In genomic region chr19:6414033-6414643, GRCh38 we compare ENCODE assay signal across 23 cellular contexts. TPM values are rescaled to one million over a fixed set of nuclear protein-coding genes. Genes with fewer than 3 reads are reported as not detected.
A peak's percentile ranks its signal among the peaks of the same experiment; 100 is the strongest.
DNase-seq lines count a peak whose midpoint lies in the region; ATAC-seq, FAIRE-seq and TF ChIP-seq lines count a peak whose summit lies in the region.
"Had no signal": no experiment of that assay in that cellular context is flagged by ENCODE, and none has a peak within 500 bp of the region (broad histone marks: within the 10 kb centered on the region; RNA-seq: fewer than 3 reads in every experiment).

No MANE protein-coding gene starts in this region.

- ATAC-seq in heart left ventricle (no peak), aorta (ENCODE audit: low FRiP score) (no peak)
- no peak for ATAC-seq in activated CD8-positive, alpha-beta memory T cell treated with anti-CD3 and anti-CD28 coated beads, Interleukin-2, amount 10 ng/mL, durations not matched to agents 7 days and 5 days
- ATAC-seq: foreskin keratinocyte, left colon had no signal

- no peak overlapping the region for H2AFZ ChIP-seq in H1 (ENCODE audit: low read length)

- H2BK20ac ChIP-seq in H1 (ENCODE audit: low read length), result no peak overlapping the region

- no peak for DNase-seq in left ventricle myocardium inferior
- DNase-seq in heart left ventricle, result no peak
- peak in 1 of 2 experiments; percentile 63 for DNase-seq in H1 (ENCODE audit: low read depth in 1 of 2, low spot score in 2 of 2)
- no peak for DNase-seq in activated CD4-positive, alpha-beta T cell treated with anti-CD3 and anti-CD28 coated beads for 1 hour
- no peak for DNase-seq in aorta
- DNase-seq in activated CD8-positive, alpha-beta memory T cell treated with anti-CD3 and anti-CD28 coated beads, Interleukin-2, amount 10 ng/mL, durations not matched to agents 7 days and 5 days, result no peak
- no peak for DNase-seq in osteocyte (ENCODE audit: extremely low spot score, unreplicated experiment)
- DNase-seq: ACHN; activated CD8-positive, alpha-beta memory T cell treated with anti-CD3 and anti-CD28 coated beads, Interleukin-2, amount 50 U/mL, for 48 hours; C1 segment of cervical spinal cord; Calu3; foreskin keratinocyte; left colon; MV-4-11; NCI-H187; NCI-H345; NCI-H82; stimulated activated CD4-positive, alpha-beta T cell treated with anti-CD3 and anti-CD28 coated beads, Interleukin-12 subunit alpha, Interleukin-12 subunit beta, amount 100 ng/mL, for 4 hours had no signal

- no peak overlapping the region for H2BK120ac ChIP-seq in H1 (replicated peaks; ENCODE audit: low read depth, low read length)

- FAIRE-seq in H1 (lab: Jason Lieb, UNC), result no peak

- H3K36me3 ChIP-seq in left ventricle myocardium inferior (peaks cover 52% of the 10 kb centered on the region), heart left ventricle (peaks cover 0 to 60% (median 56%) of the 10 kb centered on the region in 9 donors), H1 (ENCODE audit: control insufficient read depth in 2 of 4, insufficient read depth in 4 of 4, low read length in 3 of 4) (peaks cover 28 to 59% (median 47%) of the 10 kb centered on the region in 4 experiments), aorta (ENCODE audit: control insufficient read depth in 1 of 2, insufficient read depth in 2 of 2, low read length in 1 of 2) (peaks cover 0 to 20% of the 10 kb centered on the region in 2 donors)

- CTCF ChIA-PET in H1 (lab: Charles Lee; ENCODE audit: partially characterized antibody), result no interaction called here
- CTCF ChIA-PET in activated CD8-positive, alpha-beta memory T cell treated with anti-CD3 and anti-CD28 coated beads, Interleukin-2, amount 10 ng/mL, durations not matched to agents 7 days and 5 days (lab: Charles Lee), result no interaction called here

- no peak overlapping the region for H3K4me3 Mint-ChIP-seq in nephron
- no peak overlapping the region for H3K4me3 Mint-ChIP-seq in activated CD8-positive, alpha-beta memory T cell treated with anti-CD3 and anti-CD28 coated beads, Interleukin-2, amount 10 ng/mL, durations not matched to agents 7 days and 5 days
- H3K4me3 Mint-ChIP-seq in osteocyte (ENCODE audit: unreplicated experiment), result no peak overlapping the region
- H3K4me3 Mint-ChIP-seq: dendritic cell treated with granulocyte-macrophage colony-stimulating factor and Interleukin-4, amounts not matched to agents 40 ng/mL and 50 ng/mL, for 4 days had no signal

- H3K36me3 Mint-ChIP-seq in nephron (ENCODE audit: low read depth) (peaks cover 32% of the 10 kb centered on the region), osteocyte (ENCODE audit: unreplicated experiment) (peaks cover 23% of the 10 kb centered on the region)
- peaks cover 21% of the 10 kb centered on the region for H3K36me3 Mint-ChIP-seq in activated CD8-positive, alpha-beta memory T cell treated with anti-CD3 and anti-CD28 coated beads, Interleukin-2, amount 10 ng/mL, durations not matched to agents 7 days and 5 days

- H2AK5ac ChIP-seq in H1 (ENCODE audit: low read depth, low read length), result no peak overlapping the region

- H3K27ac Mint-ChIP-seq in nephron (peak overlapping the region; percentile 66 to 94 (median 89)), osteocyte (ENCODE audit: unreplicated experiment) (no peak overlapping the region)
- no peak overlapping the region for H3K27ac Mint-ChIP-seq in activated CD8-positive, alpha-beta memory T cell treated with anti-CD3 and anti-CD28 coated beads, Interleukin-2, amount 10 ng/mL, durations not matched to agents 7 days and 5 days
- H3K27ac Mint-ChIP-seq: dendritic cell treated with granulocyte-macrophage colony-stimulating factor and Interleukin-4, amounts not matched to agents 40 ng/mL and 50 ng/mL, for 4 days had no signal

- no peak overlapping the region for H3K23ac ChIP-seq in H1 (ENCODE audit: insufficient read length)

- H4K8ac ChIP-seq in H1 (ENCODE audit: extremely low read depth, insufficient read depth, low read length), result no peak overlapping the region

- H4K5ac ChIP-seq in H1 (ENCODE audit: insufficient read length, low read depth, low read length), result no peak overlapping the region

- H3K4me2 ChIP-seq in H1 (ENCODE audit: insufficient read depth in 1 of 2, low read depth in 2 of 2, low read length in 2 of 2), result no peak overlapping the region
- H3K4me2 ChIP-seq: KMS-11 had no signal

- H3K79me2 ChIP-seq in H1 (ENCODE audit: control insufficient read depth in 1 of 2, insufficient read depth in 2 of 2, low read length in 2 of 2), result peaks cover 0 to 18% of the 10 kb centered on the region in 2 experiments; a peak in 2 of 4 replicates

- H3K9ac ChIP-seq in H1 (replicated peaks in 1 of 4; ENCODE audit: extremely low read depth in 1 of 4, low read depth in 3 of 4, low read length in 3 of 4), result no peak overlapping the region
- H3K9ac ChIP-seq: KMS-11 had no signal

- H4K20me1 ChIP-seq in H1 (replicated peaks in 1 of 2; ENCODE audit: control insufficient read depth in 1 of 2, insufficient read depth in 2 of 2, low read length in 2 of 2), result peaks cover 10 to 33% of the 10 kb centered on the region in 2 experiments

- H2BK5ac ChIP-seq in H1 (ENCODE audit: low read depth, low read length), result peak overlapping the region; percentile 13; the same call in 1 of the 2 replicates

- TF ChIP-seq RAD21 in H1 (IDR thresholded peaks at IDR 0.05 in 1 of 2, conservative IDR thresholded peaks at IDR 0.05 in 1 of 2; ENCODE audit: low read depth in 2 of 2, low read length in 2 of 2), result peak; percentile 28 to 34; a peak in 2 of 4 replicates

- peaks cover 19% of the 10 kb centered on the region for H3K4me1 ChIP-seq in left ventricle myocardium inferior
- H3K4me1 ChIP-seq in heart left ventricle, result peaks cover 0 to 12% (median 1%) of the 10 kb centered on the region in 12 donors
- H3K4me1 ChIP-seq in H1 (replicated peaks in 1 of 4; ENCODE audit: control insufficient read depth in 3 of 4, insufficient read depth in 4 of 4, low read length in 3 of 4), result peaks cover 0 to 12% (median 6%) of the 10 kb centered on the region in 4 experiments; a peak in 6 of 7 replicates
- no peaks in the 10 kb centered on the region for H3K4me1 ChIP-seq in aorta (ENCODE audit: control insufficient read depth in 1 of 2, insufficient read depth in 2 of 2, low read length in 2 of 2)
- H3K4me1 ChIP-seq: foreskin keratinocyte had no signal

- H3K9me3 ChIP-seq in left ventricle myocardium inferior (replicated peaks) (no peaks in the 10 kb centered on the region), heart left ventricle (no peaks in the 10 kb centered on the region), H1 (ENCODE audit: insufficient read depth in 2 of 2, low read depth in 1 of 2, low read length in 1 of 2) (no peaks in the 10 kb centered on the region), aorta (ENCODE audit: control insufficient read depth, low read length) (no peaks in the 10 kb centered on the region)

- peaks cover 10% of the 10 kb centered on the region for H3K79me1 ChIP-seq in H1 (ENCODE audit: low read depth, low read length)

- no peaks in the 10 kb centered on the region for H3K27me3 Mint-ChIP-seq in nephron (ENCODE audit: low read depth)
- no peaks in the 10 kb centered on the region for H3K27me3 Mint-ChIP-seq in activated CD8-positive, alpha-beta memory T cell treated with anti-CD3 and anti-CD28 coated beads, Interleukin-2, amount 10 ng/mL, durations not matched to agents 7 days and 5 days
- no peaks in the 10 kb centered on the region for H3K27me3 Mint-ChIP-seq in osteocyte (ENCODE audit: unreplicated experiment)
- H3K27me3 Mint-ChIP-seq: dendritic cell treated with granulocyte-macrophage colony-stimulating factor and Interleukin-4, amounts not matched to agents 40 ng/mL and 50 ng/mL, for 4 days had no signal

- intact Hi-C loops in left ventricle myocardium inferior (cut with micrococcal nuclease), result no loop called here
- intact Hi-C loops in heart left ventricle (cut with DNase I), result loop anchor here in 1 of 10 donors (10.0 kb wide), 1 partner anchor 209 kb away; no protein-coding TSS in a partner anchor
- intact Hi-C loops in aorta (cut with DNase I), result no loop called here

- H3K18ac ChIP-seq in H1 (ENCODE audit: extremely low read depth, low read length), result no peak overlapping the region; the same call in 1 of the 2 replicates

- H2BK15ac ChIP-seq in H1 (ENCODE audit: low read length), result no peak overlapping the region

- H3K4ac ChIP-seq in H1 (replicated peaks; ENCODE audit: insufficient read length, low read depth, low read length), result no peak overlapping the region

- POLR2A ChIA-PET in H1 (lab: Charles Lee; ENCODE audit: partially characterized antibody), result interaction anchor here (1.0 to 1.6 kb wide), 4 partner anchors 9 to 16 kb away, joined by 3 to 4 read pairs (median 4); partner anchors contain the start of gene KHSRP

- H3K56ac ChIP-seq in H1 (replicated peaks; ENCODE audit: insufficient read length, low read depth, low read length), result no peak overlapping the region

- H3K9me3 Mint-ChIP-seq in nephron (no peaks in the 10 kb centered on the region), osteocyte (ENCODE audit: unreplicated experiment) (no peaks in the 10 kb centered on the region)
- no peaks in the 10 kb centered on the region for H3K9me3 Mint-ChIP-seq in activated CD8-positive, alpha-beta memory T cell treated with anti-CD3 and anti-CD28 coated beads, Interleukin-2, amount 10 ng/mL, durations not matched to agents 7 days and 5 days (ENCODE audit: low read depth)
- H3K9me3 Mint-ChIP-seq: dendritic cell treated with granulocyte-macrophage colony-stimulating factor and Interleukin-4, amounts not matched to agents 40 ng/mL and 50 ng/mL, for 4 days had no signal

- TF ChIP-seq POLR2A in heart left ventricle (IDR thresholded peaks at IDR 0.05) (no peak), H1 (IDR thresholded peaks at IDR 0.05; ENCODE audit: control extremely low read depth in 1 of 2, low read depth in 2 of 2, low read length in 2 of 2) (no peak)

- H3K27ac ChIP-seq in left ventricle myocardium inferior (replicated peaks), result peak overlapping the region; percentile 30
- peak overlapping the region in 1 of 12 donors; percentile 38 for H3K27ac ChIP-seq in heart left ventricle
- no peak overlapping the region for H3K27ac ChIP-seq in H1 (ENCODE audit: low read depth, low read length)
- H3K27ac ChIP-seq in aorta (ENCODE audit: low read depth in 1 of 2, low read length in 2 of 2), result no peak overlapping the region
- H3K27ac ChIP-seq: epithelial cell of prostate, foreskin keratinocyte, KMS-11 had no signal

- no peak overlapping the region for H4K91ac ChIP-seq in H1 (replicated peaks; ENCODE audit: insufficient read length, low read length)

- no peak for TF ChIP-seq CTCF in left ventricle myocardium inferior (IDR thresholded peaks at IDR 0.05; ENCODE audit: borderline replicate concordance)
- no peak for TF ChIP-seq CTCF in heart left ventricle (IDR thresholded peaks at IDR 0.05)
- peak in 2 of 3 experiments; percentile 9 to 25; a peak in 2 of 4 replicates for TF ChIP-seq CTCF in H1 (IDR thresholded peaks at IDR 0.05; ENCODE audit: control extremely low read depth in 1 of 3, insufficient read depth in 1 of 3, low read depth in 1 of 3, low read length in 3 of 3)
- no peak for TF ChIP-seq CTCF in nephron (IDR thresholded peaks at IDR 0.05; ENCODE audit: unreplicated experiment in 3 of 3)
- TF ChIP-seq CTCF in osteocyte (IDR thresholded peaks at IDR 0.05), result no peak

- TF ChIP-seq EP300 in H1 (IDR thresholded peaks at IDR 0.05; ENCODE audit: borderline replicate concordance in 1 of 2, low read depth in 2 of 2, low read length in 2 of 2), result no peak

- H2BK12ac ChIP-seq in H1 (ENCODE audit: low read depth, low read length), result no peak overlapping the region

- H3K14ac ChIP-seq in H1 (ENCODE audit: insufficient read length), result no peak overlapping the region

- no peaks in the 10 kb centered on the region for H3K27me3 ChIP-seq in left ventricle myocardium inferior (ENCODE audit: low read depth)
- no peaks in the 10 kb centered on the region for H3K27me3 ChIP-seq in heart left ventricle
- H3K27me3 ChIP-seq in H1 (replicated peaks in 1 of 4; ENCODE audit: control insufficient read depth in 3 of 4, extremely low read depth in 1 of 4, insufficient read depth in 3 of 4, low read length in 3 of 4), result no peaks in the 10 kb centered on the region
- H3K27me3 ChIP-seq in aorta (ENCODE audit: control insufficient read depth in 1 of 2, insufficient read depth in 2 of 2, low read length in 1 of 2), result no peaks in the 10 kb centered on the region
- H3K27me3 ChIP-seq: foreskin keratinocyte had no signal

- no peaks in the 10 kb centered on the region for H3K23me2 ChIP-seq in H1 (ENCODE audit: low read depth, low read length)

- WGBS in heart left ventricle, 4 donors, result 76 to 79% (median 78%) methylated on average over 34 of the region's 34 CpGs
- WGBS in H1 (ENCODE audit: extremely low coverage in 1 of 2, insufficient coverage in 1 of 2, insufficient read length in 1 of 2, insufficient replicate concordance in 2 of 2, low coverage in 1 of 2, low lambda C conversion rate in 2 of 2, missing lambda C conversion rate in 1 of 2), 2 experiments, result 89% methylated on average over 18 of the region's 34 CpGs; no CpG with 5 or more reads in 1 of the 2 experiments
- 74 to 77% methylated on average over 31 to 34 of the region's 34 CpGs for WGBS in aorta, 2 donors

- H3K4me3 ChIP-seq in left ventricle myocardium inferior (no peak overlapping the region), heart left ventricle (no peak overlapping the region), H1 (ENCODE audit: extremely low read depth in 1 of 4, insufficient read depth in 2 of 4, low read depth in 3 of 4, low read length in 4 of 4) (no peak overlapping the region), aorta (ENCODE audit: low read length in 2 of 2) (no peak overlapping the region)

- H3K4me1 Mint-ChIP-seq in nephron (peaks cover 14% of the 10 kb centered on the region), osteocyte (ENCODE audit: unreplicated experiment) (no peaks in the 10 kb centered on the region)
- H3K4me1 Mint-ChIP-seq in activated CD8-positive, alpha-beta memory T cell treated with anti-CD3 and anti-CD28 coated beads, Interleukin-2, amount 10 ng/mL, durations not matched to agents 7 days and 5 days, result no peaks in the 10 kb centered on the region

RNA-seq across cellular contexts. Expression of gene KHSRP, which starts 10.5 kb away (rescaled TPM):
- total RNA-seq in left ventricle myocardium inferior (81.9 TPM), heart left ventricle (100 to 1,000 TPM in 2 of 9 donors, 10 to 100 TPM in 7; 58.2 to 122 (median 89.3) TPM), aorta (100 to 1,000 TPM; 137 to 151 TPM), osteocyte (240 and 241 TPM in 2 replicates)
- polyA plus RNA-seq in heart left ventricle (100 to 1,000 TPM in 1 of 2 donors, 10 to 100 TPM in 1; 53.9 to 118 TPM), H1 (2011; rRNA removed) (143 and 235 TPM in 2 replicates), aorta (10 to 100 TPM; 69.7 to 81.1 TPM)
- total RNA-seq in H1 (2021; fragmentation: NEBNext Ultra II Directional; extraction: Animal tissue kit (Norgen Biotek cat#: 25700)), result 573 and 582 TPM in 2 replicates
- polyA plus RNA-seq in H1 (2011; cell fraction: cytosol; rRNA removed), result 164 TPM
- 312 TPM for polyA plus RNA-seq in H1 (2011; cell fraction: nucleus; rRNA removed)
- 535 to 570 TPM (median 550 TPM) in 4 replicates for polyA plus RNA-seq in H1 (2012, experiment 1 of 2)
- 371 TPM for polyA plus RNA-seq in H1 (2012, experiment 2 of 2)
- polyA plus RNA-seq in H1 (2013, experiment 1 of 2), result 276 TPM
- polyA plus RNA-seq in H1 (2013, experiment 2 of 2), result 265 TPM
- 157 and 182 TPM in 2 replicates for polyA minus RNA-seq in H1 (2011; rRNA and poly(A)+ RNA removed)
- 249 TPM for polyA minus RNA-seq in H1 (2011; cell fraction: cytosol; rRNA and poly(A)+ RNA removed)
- 152 TPM for polyA minus RNA-seq in H1 (2011; cell fraction: nucleus; rRNA and poly(A)+ RNA removed)
- total RNA-seq in activated CD8-positive, alpha-beta memory T cell treated with anti-CD3 and anti-CD28 coated beads, Interleukin-2, amount 10 ng/mL, durations not matched to agents 7 days and 5 days, result 100 to 1,000 TPM; 341 to 364 TPM

RNA-seq across cellular contexts. Expression of gene SLC25A41, which starts 19.4 kb away (rescaled TPM):
- total RNA-seq in left ventricle myocardium inferior, result 0.16 TPM
- under 1 TPM in 7 of 9 donors, not detected in 2; 0.17 to 0.96 (median 0.44) TPM for total RNA-seq in heart left ventricle
- polyA plus RNA-seq in heart left ventricle, result 1 to 10 TPM in 1 of 2 donors, under 1 TPM in 1; 0.50 to 1.4 TPM
- total RNA-seq in H1 (2021; fragmentation: NEBNext Ultra II Directional; extraction: Animal tissue kit (Norgen Biotek cat#: 25700)), result 0.77 TPM in 1 of 2 replicates, not detected in the other
- 0.50 and 0.72 TPM in 2 replicates for polyA plus RNA-seq in H1 (2011; rRNA removed)
- polyA plus RNA-seq in H1 (2011; cell fraction: cytosol; rRNA removed), result 0.97 TPM
- 2.2 TPM for polyA plus RNA-seq in H1 (2011; cell fraction: nucleus; rRNA removed)
- polyA plus RNA-seq in H1 (2012, experiment 1 of 2), result 0.55 to 1.2 TPM (median 0.88 TPM) in 4 replicates
- 0.83 TPM for polyA plus RNA-seq in H1 (2012, experiment 2 of 2)
- 0.22 TPM for polyA plus RNA-seq in H1 (2013, experiment 1 of 2)
- 0.22 TPM for polyA plus RNA-seq in H1 (2013, experiment 2 of 2)
- 0.38 TPM in 1 of 2 replicates, not detected in the other for polyA minus RNA-seq in H1 (2011; rRNA and poly(A)+ RNA removed)
- polyA minus RNA-seq in H1 (2011; cell fraction: cytosol; rRNA and poly(A)+ RNA removed), result not detected
- not detected for polyA minus RNA-seq in H1 (2011; cell fraction: nucleus; rRNA and poly(A)+ RNA removed)
- total RNA-seq in aorta, result under 1 TPM in 1 of 2 donors, not detected in 1; 0.23 TPM
- polyA plus RNA-seq in aorta, result 1 to 10 TPM in 1 of 2 donors, not detected in 1; 1.8 TPM
- under 1 TPM; 0.44 to 0.52 TPM for total RNA-seq in activated CD8-positive, alpha-beta memory T cell treated with anti-CD3 and anti-CD28 coated beads, Interleukin-2, amount 10 ng/mL, durations not matched to agents 7 days and 5 days
- total RNA-seq in osteocyte, result 0.27 TPM in 1 of 2 replicates, not detected in the other
- total RNA-seq: ureter had no signal

RNA-seq across cellular contexts. Expression of gene GTF2F1, which starts 21.2 kb away (rescaled TPM):
- total RNA-seq in left ventricle myocardium inferior (33.8 TPM), heart left ventricle (10 to 100 TPM; 20.8 to 41.8 (median 29.8) TPM), aorta (10 to 100 TPM; 35.7 to 45.2 TPM), osteocyte (62.0 and 65.8 TPM in 2 replicates)
- polyA plus RNA-seq in heart left ventricle (10 to 100 TPM; 26.9 to 58.2 TPM), H1 (2011; rRNA removed) (29.3 and 38.5 TPM in 2 replicates), aorta (10 to 100 TPM; 41.7 to 59.4 TPM)
- total RNA-seq in H1 (2021; fragmentation: NEBNext Ultra II Directional; extraction: Animal tissue kit (Norgen Biotek cat#: 25700)), result 56.3 and 60.8 TPM in 2 replicates
- 62.3 TPM for polyA plus RNA-seq in H1 (2011; cell fraction: cytosol; rRNA removed)
- polyA plus RNA-seq in H1 (2011; cell fraction: nucleus; rRNA removed), result 44.0 TPM
- polyA plus RNA-seq in H1 (2012, experiment 1 of 2), result 62.5 to 69.8 TPM (median 66.6 TPM) in 4 replicates
- polyA plus RNA-seq in H1 (2012, experiment 2 of 2), result 35.4 TPM
- 56.6 TPM for polyA plus RNA-seq in H1 (2013, experiment 1 of 2)
- 49.7 TPM for polyA plus RNA-seq in H1 (2013, experiment 2 of 2)
- 30.4 TPM in 2 replicates for polyA minus RNA-seq in H1 (2011; rRNA and poly(A)+ RNA removed)
- polyA minus RNA-seq in H1 (2011; cell fraction: cytosol; rRNA and poly(A)+ RNA removed), result 33.5 TPM
- polyA minus RNA-seq in H1 (2011; cell fraction: nucleus; rRNA and poly(A)+ RNA removed), result 13.9 TPM
- 10 to 100 TPM; 64.7 to 77.4 TPM for total RNA-seq in activated CD8-positive, alpha-beta memory T cell treated with anti-CD3 and anti-CD28 coated beads, Interleukin-2, amount 10 ng/mL, durations not matched to agents 7 days and 5 days

RNA-seq across cellular contexts. Expression of gene PSPN, which starts 38.4 kb away (rescaled TPM):
- total RNA-seq in left ventricle myocardium inferior, result 1.2 TPM
- 1 to 10 TPM in 2 of 9 donors, under 1 TPM in 7; 0.24 to 1.3 (median 0.86) TPM for total RNA-seq in heart left ventricle
- 1 to 10 TPM in 1 of 2 donors, under 1 TPM in 1; 0.53 to 1.4 TPM for polyA plus RNA-seq in heart left ventricle
- total RNA-seq in H1 (2021; fragmentation: NEBNext Ultra II Directional; extraction: Animal tissue kit (Norgen Biotek cat#: 25700)), result 1.9 and 2.1 TPM in 2 replicates
- polyA plus RNA-seq in H1 (2011; rRNA removed), result 1.0 and 1.4 TPM in 2 replicates
- 0.67 TPM for polyA plus RNA-seq in H1 (2011; cell fraction: cytosol; rRNA removed)
- polyA plus RNA-seq in H1 (2011; cell fraction: nucleus; rRNA removed), result 1.1 TPM
- 1.0 to 1.3 TPM (median 1.1 TPM) in 4 replicates for polyA plus RNA-seq in H1 (2012, experiment 1 of 2)
- 1.2 TPM for polyA plus RNA-seq in H1 (2012, experiment 2 of 2)
- polyA plus RNA-seq in H1 (2013, experiment 1 of 2), result 0.83 TPM
- polyA plus RNA-seq in H1 (2013, experiment 2 of 2), result 0.81 TPM
- 0.51 and 0.54 TPM in 2 replicates for polyA minus RNA-seq in H1 (2011; rRNA and poly(A)+ RNA removed)
- 2.6 TPM for polyA minus RNA-seq in H1 (2011; cell fraction: cytosol; rRNA and poly(A)+ RNA removed)
- polyA minus RNA-seq in H1 (2011; cell fraction: nucleus; rRNA and poly(A)+ RNA removed), result 0.60 TPM
- 1 to 10 TPM; 1.0 to 2.2 TPM for total RNA-seq in aorta
- polyA plus RNA-seq in aorta, result 1 to 10 TPM in 1 of 2 donors, under 1 TPM in 1; 0.95 to 1.1 TPM
- 1 to 10 TPM; 1.8 to 2.6 TPM for total RNA-seq in activated CD8-positive, alpha-beta memory T cell treated with anti-CD3 and anti-CD28 coated beads, Interleukin-2, amount 10 ng/mL, durations not matched to agents 7 days and 5 days
- total RNA-seq in osteocyte, result 3.2 and 3.5 TPM in 2 replicates

RNA-seq across cellular contexts. Expression of gene ALKBH7, which starts 41.5 kb away (rescaled TPM):
- 142 TPM for total RNA-seq in left ventricle myocardium inferior
- total RNA-seq in heart left ventricle, result 100 to 1,000 TPM in 8 of 9 donors, 10 to 100 TPM in 1; 92.4 to 214 (median 148) TPM
- 100 to 1,000 TPM; 123 to 139 TPM for polyA plus RNA-seq in heart left ventricle
- total RNA-seq in H1 (2021; fragmentation: NEBNext Ultra II Directional; extraction: Animal tissue kit (Norgen Biotek cat#: 25700)), result 66.3 and 75.6 TPM in 2 replicates
- 100 and 145 TPM in 2 replicates for polyA plus RNA-seq in H1 (2011; rRNA removed)
- polyA plus RNA-seq in H1 (2011; cell fraction: cytosol; rRNA removed), result 57.2 TPM
- 63.6 TPM for polyA plus RNA-seq in H1 (2011; cell fraction: nucleus; rRNA removed)
- polyA plus RNA-seq in H1 (2012, experiment 1 of 2), result 25.5 to 66.0 TPM (median 58.6 TPM) in 4 replicates
- polyA plus RNA-seq in H1 (2012, experiment 2 of 2), result 88.7 TPM
- 40.9 TPM for polyA plus RNA-seq in H1 (2013, experiment 1 of 2)
- polyA plus RNA-seq in H1 (2013, experiment 2 of 2), result 38.2 TPM
- 5.5 and 9.5 TPM in 2 replicates for polyA minus RNA-seq in H1 (2011; rRNA and poly(A)+ RNA removed)
- 29.0 TPM for polyA minus RNA-seq in H1 (2011; cell fraction: cytosol; rRNA and poly(A)+ RNA removed)
- polyA minus RNA-seq in H1 (2011; cell fraction: nucleus; rRNA and poly(A)+ RNA removed), result 16.0 TPM
- 10 to 100 TPM; 36.5 to 44.6 TPM for total RNA-seq in aorta
- 100 to 1,000 TPM in 1 of 2 donors, 10 to 100 TPM in 1; 87.5 to 124 TPM for polyA plus RNA-seq in aorta
- total RNA-seq in activated CD8-positive, alpha-beta memory T cell treated with anti-CD3 and anti-CD28 coated beads, Interleukin-2, amount 10 ng/mL, durations not matched to agents 7 days and 5 days, result 10 to 100 TPM; 31.9 to 45.8 TPM
- total RNA-seq in osteocyte, result 63.0 TPM in 2 replicates

Comparison
In these comparisons a context has a peak if more than half of its experiments do, and no peak if none do; other contexts are left out.
1. CTCF ChIP-seq: peak in H1 (2 of 3); none in left ventricle myocardium inferior (single experiment), heart left ventricle (0 of 12), nephron (0 of 3) and osteocyte (single experiment).
2. H3K27ac Mint-ChIP-seq: peak in nephron (3 of 3); none in activated CD8-positive, alpha-beta memory T cell treated with anti-CD3 and anti-CD28 coated beads, Interleukin-2, amount 10 ng/mL, durations not matched to agents 7 days and 5 days (single experiment) and osteocyte (single experiment).